In genomic region chr2:58419983-58420382, GRCh38 we compare ENCODE assay signal across 24 cellular contexts.
"Had no signal": no experiment of that assay in that cellular context is flagged by ENCODE, and none has a peak within 500 bp of the region (broad histone marks: within the 10 kb centered on the region; RNA-seq: fewer than 3 reads in every experiment).

No MANE protein-coding gene starts in this region.

- H3K4me3 ChIP-seq: coronary artery, esophagus muscularis mucosa, gastroesophageal sphincter, heart left ventricle, hepatocyte, left lung, mucosa of descending colon, smooth muscle cell, stomach, thyroid gland had no signal

- H3K9me3 ChIP-seq: esophagus muscularis mucosa, gastroesophageal sphincter, heart left ventricle, left lung, mucosa of descending colon, stomach, thyroid gland had no signal

- H3K4me1 ChIP-seq: esophagus muscularis mucosa, foreskin keratinocyte, gastroesophageal sphincter, heart left ventricle, left lung, parathyroid adenoma, stomach, thyroid gland had no signal

- H3K27ac ChIP-seq: coronary artery, esophagus muscularis mucosa, foreskin keratinocyte, gastroesophageal sphincter, heart left ventricle, hepatocyte, left lung, parathyroid adenoma, stomach, thyroid gland had no signal

- ATAC-seq: foreskin keratinocyte; gastroesophageal sphincter; heart left ventricle; left cardiac atrium; left lung; mucosa of descending colon; natural killer cell treated with Interleukin-12 subunit alpha and Interleukin-12 subunit beta and Interleukin-15 and Interleukin-18, amount 100 ng/mL, for 72 hours; sciatic nerve; stimulated activated effector memory CD8-positive, alpha-beta T cell treated with anti-CD3 and anti-CD28 coated beads, Interleukin-12 subunit alpha, Interleukin-12 subunit beta, amount 100 ng/mL, for 72 hours had no signal

- H3K36me3 ChIP-seq: esophagus muscularis mucosa, gastroesophageal sphincter, heart left ventricle, left lung, stomach, thyroid gland had no signal

- H3K27me3 ChIP-seq: thyroid gland had no signal

- DNase-seq: dermis blood vessel endothelial cell; effector memory CD4-positive, alpha-beta T cell; foreskin keratinocyte; heart left ventricle; left cardiac atrium; left lung; mammary epithelial cell; mucosa of descending colon; naive B cell; stimulated activated CD4-positive, alpha-beta T cell treated with anti-CD3 and anti-CD28 coated beads, Interleukin-2, amount 100 ng/mL, for 24 hours; stimulated activated CD4-positive, alpha-beta T cell treated with anti-CD3 and anti-CD28 coated beads, Interleukin-4, amount 100 ng/mL, for 24 hours; stimulated activated naive CD4-positive, alpha-beta T cell treated with Interleukin-2 at 50 U/mL for 16 hours; stomach; thyroid gland; trophoblast cell had no signal
